Comparison of ENCODE assay signal across 12 cellular contexts in genomic region chr19:12997225-12997966, GRCh38. TPM values are rescaled to one million over a fixed set of nuclear protein-coding genes. Genes with fewer than 3 reads are reported as not detected.
DNase-seq lines count a peak whose midpoint lies in the region; ATAC-seq and TF ChIP-seq lines count a peak whose summit lies in the region.
"Had no signal": no experiment of that assay in that cellular context is flagged by ENCODE, and none has a peak within 500 bp of the region (broad histone marks: within the 10 kb centered on the region; RNA-seq: fewer than 3 reads in every experiment).

No MANE protein-coding gene starts in this region.

- peak overlapping the region; percentile 47 for H3K4me3 Mint-ChIP-seq in activated T-helper 2 cell treated with anti-CD3 and anti-CD28 coated beads, Interferon-gamma antibody, Interleukin-2, Interleukin-4, amounts not matched to agents 10 μg/mL and 5 μg/mL and 100 μg/mL, durations not matched to agents 14 hours and 24 hours and 36 hours (ENCODE audit: low read depth)
- H3K4me3 Mint-ChIP-seq in glutamatergic neuron (ENCODE audit: unreplicated experiment), result no peak overlapping the region

- TF ChIP-seq CTCF in stomach (IDR thresholded peaks at IDR 0.05) (no peak), glutamatergic neuron (IDR thresholded peaks at IDR 0.05; ENCODE audit: partially characterized antibody, unreplicated experiment) (no peak)

- in situ Hi-C loops in HAP-1 (cut with MboI; ENCODE audit: low sequenced_read_pairs), result loop anchor here (25.0 kb wide), 1 partner anchor 590 kb away; no protein-coding TSS in a partner anchor

- TF ChIP-seq EP300 in stomach (IDR thresholded peaks at IDR 0.05), result no peak

- ATAC-seq in HG03097 (IDR thresholded peaks at IDR 0.05; ENCODE audit: low FRiP score, unreplicated experiment), result no peak

- no peak for TF ChIP-seq POLR2A in stomach (IDR thresholded peaks at IDR 0.05)

- no peak overlapping the region for H3K9ac ChIP-seq in iPS-15b (ENCODE audit: low read depth, low read length)

- peaks cover 5% of the 10 kb centered on the region for H3K4me1 Mint-ChIP-seq in activated T-helper 2 cell treated with anti-CD3 and anti-CD28 coated beads, Interferon-gamma antibody, Interleukin-2, Interleukin-4, amounts not matched to agents 10 μg/mL and 5 μg/mL and 100 μg/mL, durations not matched to agents 14 hours and 24 hours and 36 hours (ENCODE audit: low read depth)
- peaks cover 3% of the 10 kb centered on the region for H3K4me1 Mint-ChIP-seq in glutamatergic neuron (ENCODE audit: low read depth, unreplicated experiment)

- no peak overlapping the region for H3K27ac Mint-ChIP-seq in activated T-helper 2 cell treated with anti-CD3 and anti-CD28 coated beads, Interferon-gamma antibody, Interleukin-2, Interleukin-4, amounts not matched to agents 10 μg/mL and 5 μg/mL and 100 μg/mL, durations not matched to agents 14 hours and 24 hours and 36 hours
- H3K27ac Mint-ChIP-seq in glutamatergic neuron (ENCODE audit: unreplicated experiment), result no peak overlapping the region
- H3K27ac Mint-ChIP-seq: activated naive CD8-positive, alpha-beta T cell treated with anti-CD3 and anti-CD28 coated beads, Interleukin-2, amount 10 ng/mL, durations not matched to agents 7 days and 5 days had no signal

- WGBS in stomach, 5 donors, result 60 to 83% (median 68%) methylated on average over 19 to 22 of the region's 22 CpGs

- no peaks in the 10 kb centered on the region for H3K27me3 ChIP-seq in HAP-1 (ENCODE audit: low read depth)
- peaks cover 78% of the 10 kb centered on the region for H3K27me3 ChIP-seq in iPS-15b (ENCODE audit: control insufficient read depth, insufficient read depth, low read length)
- H3K27me3 ChIP-seq in stomach, result peaks cover 0 to 10% (median 6%) of the 10 kb centered on the region in 3 donors

- H3K36me3 ChIP-seq in HAP-1 (replicated peaks), result peaks cover 3% of the 10 kb centered on the region; the same call in 1 of the 2 replicates
- no peaks in the 10 kb centered on the region for H3K36me3 ChIP-seq in iPS-15b (ENCODE audit: control insufficient read depth, insufficient read depth, low read length)
- peaks cover 0 to 9% (median 8%) of the 10 kb centered on the region in 4 donors for H3K36me3 ChIP-seq in stomach

- H3K9me3 ChIP-seq in HAP-1, result no peaks in the 10 kb centered on the region
- no peaks in the 10 kb centered on the region for H3K9me3 ChIP-seq in iPS-15b (ENCODE audit: control insufficient read depth, insufficient read depth, low read length)
- no peaks in the 10 kb centered on the region for H3K9me3 ChIP-seq in stomach

- H3K4me3 ChIP-seq in HAP-1, result peak overlapping the region; percentile 57; the same call in 1 of the 2 replicates
- H3K4me3 ChIP-seq in iPS-15b (ENCODE audit: low read depth, low read length), result peak overlapping the region; percentile 30
- H3K4me3 ChIP-seq in stomach, result peak overlapping the region; percentile 76 to 82 (median 79)

- peaks cover 6% of the 10 kb centered on the region; the same call in 1 of the 2 replicates for H3K4me1 ChIP-seq in HAP-1
- H3K4me1 ChIP-seq in iPS-15b (ENCODE audit: control insufficient read depth, insufficient read depth, low read length), result no peaks in the 10 kb centered on the region
- H3K4me1 ChIP-seq in stomach, result peaks cover 43 to 72% (median 67%) of the 10 kb centered on the region in 4 donors

- no peaks in the 10 kb centered on the region for H3K9me3 Mint-ChIP-seq in activated T-helper 2 cell treated with anti-CD3 and anti-CD28 coated beads, Interferon-gamma antibody, Interleukin-2, Interleukin-4, amounts not matched to agents 10 μg/mL and 5 μg/mL and 100 μg/mL, durations not matched to agents 14 hours and 24 hours and 36 hours
- H3K9me3 Mint-ChIP-seq in glutamatergic neuron (ENCODE audit: unreplicated experiment), result peaks cover 14% of the 10 kb centered on the region
- H3K9me3 Mint-ChIP-seq: activated naive CD8-positive, alpha-beta T cell treated with anti-CD3 and anti-CD28 coated beads, Interleukin-2, amount 10 ng/mL, durations not matched to agents 7 days and 5 days had no signal

- intact Hi-C loops in activated T-helper 2 cell treated with anti-CD3 and anti-CD28 coated beads, Interferon-gamma antibody, Interleukin-2, Interleukin-4, amounts not matched to agents 10 μg/mL and 5 μg/mL and 100 μg/mL, durations not matched to agents 14 hours and 24 hours and 36 hours (cut with micrococcal nuclease), result no loop called here
- intact Hi-C loops in stomach (cut with DNase I; ENCODE audit: low total_unique reads), result loop anchor here (5.0 kb wide), 1 partner anchor 35 kb away; no protein-coding TSS in a partner anchor

- H3K36me3 Mint-ChIP-seq in activated T-helper 2 cell treated with anti-CD3 and anti-CD28 coated beads, Interferon-gamma antibody, Interleukin-2, Interleukin-4, amounts not matched to agents 10 μg/mL and 5 μg/mL and 100 μg/mL, durations not matched to agents 14 hours and 24 hours and 36 hours (ENCODE audit: low read depth), result no peaks in the 10 kb centered on the region
- H3K36me3 Mint-ChIP-seq in glutamatergic neuron (ENCODE audit: unreplicated experiment), result peaks cover 6% of the 10 kb centered on the region
- H3K36me3 Mint-ChIP-seq: activated naive CD8-positive, alpha-beta T cell treated with anti-CD3 and anti-CD28 coated beads, Interleukin-2, amount 10 ng/mL, durations not matched to agents 7 days and 5 days had no signal

- DNase-seq in HAP-1 (ENCODE audit: low spot score in 2 of 2), result no peak
- DNase-seq in activated T-helper 2 cell treated with anti-CD3 and anti-CD28 coated beads, Interferon-gamma antibody, Interleukin-2, Interleukin-4, amounts not matched to agents 10 μg/mL and 5 μg/mL and 100 μg/mL, durations not matched to agents 14 hours and 24 hours and 36 hours (ENCODE audit: low spot score), result no peak
- DNase-seq in stomach, result no peak
- no peak for DNase-seq in A172 (ENCODE audit: low spot score)
- DNase-seq in glutamatergic neuron, result no peak
- DNase-seq in NCI-H187 (lab: John Stamatoyannopoulos, UW), result no peak
- DNase-seq: activated naive CD8-positive, alpha-beta T cell treated with anti-CD3 and anti-CD28 coated beads, Interleukin-2, amount 10 ng/mL, durations not matched to agents 7 days and 5 days; NCI-H1436 treated with DMSO at 0.1 percent for 48 hours had no signal

- peak overlapping the region; percentile 90 to 95 (median 94) for H3K27ac ChIP-seq in stomach

- peaks cover 34% of the 10 kb centered on the region for H3K27me3 Mint-ChIP-seq in activated T-helper 2 cell treated with anti-CD3 and anti-CD28 coated beads, Interferon-gamma antibody, Interleukin-2, Interleukin-4, amounts not matched to agents 10 μg/mL and 5 μg/mL and 100 μg/mL, durations not matched to agents 14 hours and 24 hours and 36 hours (ENCODE audit: low read depth)
- peaks cover 40% of the 10 kb centered on the region for H3K27me3 Mint-ChIP-seq in glutamatergic neuron (ENCODE audit: unreplicated experiment)

RNA-seq across cellular contexts. Expression of gene NFIX, which starts 2.1 kb away (rescaled TPM):
- 2.7 and 3.0 TPM in 2 replicates for total RNA-seq in activated T-helper 2 cell treated with anti-CD3 and anti-CD28 coated beads, Interferon-gamma antibody, Interleukin-2, Interleukin-4, amounts not matched to agents 10 μg/mL and 5 μg/mL and 100 μg/mL, durations not matched to agents 14 hours and 24 hours and 36 hours
- total RNA-seq in stomach (100 to 1,000 TPM in 1 of 5 donors, 10 to 100 TPM in 4; 14.0 to 183 (median 63.3) TPM), glutamatergic neuron (ENCODE audit: unreplicated experiment) (2.4 TPM)
- 10 to 100 TPM; 11.5 to 45.0 (median 30.2) TPM for polyA plus RNA-seq in stomach
- total RNA-seq in A172 (2014; rRNA removed; shearing (Covaris generic)), result 17.0 and 25.7 TPM in 2 replicates

RNA-seq across cellular contexts. Expression of gene DAND5, which starts 28.0 kb away (rescaled TPM):
- 0.16 TPM in 1 of 2 replicates, not detected in the other for total RNA-seq in activated T-helper 2 cell treated with anti-CD3 and anti-CD28 coated beads, Interferon-gamma antibody, Interleukin-2, Interleukin-4, amounts not matched to agents 10 μg/mL and 5 μg/mL and 100 μg/mL, durations not matched to agents 14 hours and 24 hours and 36 hours
- under 1 TPM in 1 of 5 donors, not detected in 4; 0.58 TPM for total RNA-seq in stomach
- polyA plus RNA-seq in stomach, result under 1 TPM in 2 of 3 donors, not detected in 1; 0.12 to 0.13 TPM
- total RNA-seq in A172 (2014; rRNA removed; shearing (Covaris generic)), result 0.10 and 0.36 TPM in 2 replicates
- total RNA-seq in glutamatergic neuron (ENCODE audit: unreplicated experiment), result 0.44 TPM
- total RNA-seq: activated naive CD8-positive, alpha-beta T cell treated with anti-CD3 and anti-CD28 coated beads, Interleukin-2, amount 10 ng/mL, durations not matched to agents 7 days and 5 days; kidney epithelial cell; SK-MEL-5 had no signal

RNA-seq across cellular contexts. Expression of gene GADD45GIP1, which starts 40.4 kb away (rescaled TPM):
- 29.2 and 32.6 TPM in 2 replicates for total RNA-seq in activated T-helper 2 cell treated with anti-CD3 and anti-CD28 coated beads, Interferon-gamma antibody, Interleukin-2, Interleukin-4, amounts not matched to agents 10 μg/mL and 5 μg/mL and 100 μg/mL, durations not matched to agents 14 hours and 24 hours and 36 hours
- 10 to 100 TPM in 4 of 5 donors, 1 to 10 TPM in 1; 1.8 to 93.3 (median 25.9) TPM for total RNA-seq in stomach
- polyA plus RNA-seq in stomach, result 10 to 100 TPM; 59.0 to 75.4 (median 61.8) TPM
- total RNA-seq in A172 (2014; rRNA removed; shearing (Covaris generic)), result 64.2 and 82.8 TPM in 2 replicates
- 28.8 TPM for total RNA-seq in glutamatergic neuron (ENCODE audit: unreplicated experiment)

RNA-seq across cellular contexts. Expression of gene RAD23A, which starts 51.7 kb away (rescaled TPM):
- total RNA-seq in activated T-helper 2 cell treated with anti-CD3 and anti-CD28 coated beads, Interferon-gamma antibody, Interleukin-2, Interleukin-4, amounts not matched to agents 10 μg/mL and 5 μg/mL and 100 μg/mL, durations not matched to agents 14 hours and 24 hours and 36 hours, result 189 and 196 TPM in 2 replicates
- total RNA-seq in stomach (100 to 1,000 TPM in 3 of 5 donors, 10 to 100 TPM in 2; 44.1 to 144 (median 103) TPM), glutamatergic neuron (ENCODE audit: unreplicated experiment) (62.1 TPM)
- 100 to 1,000 TPM; 101 to 141 (median 106) TPM for polyA plus RNA-seq in stomach
- total RNA-seq in A172 (2014; rRNA removed; shearing (Covaris generic)), result 180 and 185 TPM in 2 replicates

RNA-seq across cellular contexts. Expression of gene CALR, which starts 59.0 kb away (rescaled TPM):
- total RNA-seq in activated T-helper 2 cell treated with anti-CD3 and anti-CD28 coated beads, Interferon-gamma antibody, Interleukin-2, Interleukin-4, amounts not matched to agents 10 μg/mL and 5 μg/mL and 100 μg/mL, durations not matched to agents 14 hours and 24 hours and 36 hours, result 984 and 991 TPM in 2 replicates
- 100 to 1,000 TPM; 337 to 947 (median 504) TPM for total RNA-seq in stomach
- polyA plus RNA-seq in stomach, result 100 to 1,000 TPM in 2 of 3 donors, 10 to 100 TPM in 1; 71.2 to 236 (median 158) TPM
- total RNA-seq in A172 (2014; rRNA removed; shearing (Covaris generic)), result 1,790 and 1,863 TPM in 2 replicates
- 543 TPM for total RNA-seq in glutamatergic neuron (ENCODE audit: unreplicated experiment)
